In the genomic region with DNA sequence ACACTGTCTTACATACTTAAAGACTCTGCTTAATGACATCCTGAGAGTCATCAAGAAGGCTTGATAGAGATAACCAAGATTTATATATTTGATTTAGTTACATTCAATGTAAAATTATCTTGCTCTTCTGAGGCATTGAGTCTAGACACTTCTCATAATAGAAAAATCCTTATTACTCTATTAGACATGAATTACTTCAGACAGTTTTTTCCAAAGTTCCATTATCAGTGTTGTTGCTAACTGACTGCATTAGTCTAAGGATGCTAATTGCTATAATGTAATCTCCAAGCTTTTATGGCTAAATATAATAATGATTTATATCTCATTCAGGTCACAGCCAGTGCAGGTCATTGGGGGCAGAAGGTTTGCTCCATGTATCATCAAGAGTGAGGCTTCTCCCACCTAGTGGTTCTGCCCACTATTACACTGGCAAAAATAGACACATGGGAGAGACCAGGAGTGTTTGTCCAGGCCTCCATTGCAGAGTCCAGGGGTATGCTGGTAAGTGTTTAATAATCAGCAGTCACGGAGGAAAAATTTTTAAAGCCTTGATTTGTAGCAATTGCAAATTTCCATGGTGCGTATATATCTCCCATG, we compare ENCODE assay signal across 10 cellular contexts.
DNase-seq lines count a peak whose midpoint lies in the region; TF ChIP-seq lines count a peak whose summit lies in the region.
"Had no signal": no experiment of that assay in that cellular context is flagged by ENCODE, and none has a peak within 500 bp of the region (broad histone marks: within the 10 kb centered on the region; RNA-seq: fewer than 3 reads in every experiment).

No MANE protein-coding gene starts in this region.

- peak; percentile 59 for TF ChIP-seq CTCF in choroid plexus epithelial cell (conservative IDR thresholded peaks at IDR 0.05; ENCODE audit: low read depth, low read length)
- peak; percentile 22 for TF ChIP-seq CTCF in smooth muscle cell (IDR thresholded peaks at IDR 0.05; ENCODE audit: borderline replicate concordance, insufficient read depth, poor library complexity, severe bottlenecking)

- H3K36me3 ChIP-seq in smooth muscle cell (ENCODE audit: low read depth): no peaks in the 10 kb centered on the region
- H3K36me3 ChIP-seq: BLaER1 had no signal

- no peaks in the 10 kb centered on the region for H3K27me3 ChIP-seq in smooth muscle cell (ENCODE audit: low read depth)
- H3K27me3 ChIP-seq: BLaER1 had no signal

- no peaks in the 10 kb centered on the region for H3F3A ChIP-seq in smooth muscle cell (ENCODE audit: low read depth)

- no peaks in the 10 kb centered on the region for H3K4me1 ChIP-seq in smooth muscle cell (ENCODE audit: low read depth)

- H3K4me2 ChIP-seq in smooth muscle cell: no peak overlapping the region
- H3K4me2 ChIP-seq: BLaER1 had no signal

- no peak overlapping the region for H3K27ac ChIP-seq in smooth muscle cell (ENCODE audit: low read depth)
- H3K27ac ChIP-seq: BLaER1 had no signal

- H3K4me3 ChIP-seq in choroid plexus epithelial cell (ENCODE audit: low read depth, low read length) (no peak overlapping the region), smooth muscle cell (no peak overlapping the region)
- H3K4me3 ChIP-seq: BLaER1 had no signal

- 53% methylated on average over 2 of the region's 2 CpGs for WGBS in smooth muscle cell (ENCODE audit: low lambda C conversion rate)

- intact Hi-C loops in head of caudate nucleus (cut with DNase I): no loop called here

- H3K9ac ChIP-seq in smooth muscle cell (ENCODE audit: low read depth): no peak overlapping the region
- H3K9ac ChIP-seq: BLaER1 had no signal

- DNase-seq in SHP77 (lab: John Stamatoyannopoulos, UW) (peak; percentile 8 to 10), SHP77 treated with DMSO at 0.1 percent for 48 hours (lab: John Stamatoyannopoulos, UW) (no peak), NCI-H146 treated with DMSO at 0.1 percent for 48 hours (lab: John Stamatoyannopoulos, UW; ENCODE audit: unreplicated experiment) (peak; percentile 3), choroid plexus epithelial cell (ENCODE audit: low read depth) (peak; percentile 33), smooth muscle cell (lab: John Stamatoyannopoulos, UW; ENCODE audit: unreplicated experiment) (no peak), head of caudate nucleus (no peak), RPMI8226 (no peak), SKM-1 treated with dmso at 0.1 percent for 144 hours (lab: John Stamatoyannopoulos, UW; ENCODE audit: unreplicated experiment) (no peak)
- DNase-seq: amniotic stem cell had no signal

- no peaks in the 10 kb centered on the region for H3K9me3 ChIP-seq in smooth muscle cell (replicated peaks; ENCODE audit: low read depth)
- H3K9me3 ChIP-seq: BLaER1 had no signal

- H4K20me1 ChIP-seq in smooth muscle cell (ENCODE audit: low read depth): no peaks in the 10 kb centered on the region
- H4K20me1 ChIP-seq: BLaER1 had no signal

- H3K79me2 ChIP-seq in smooth muscle cell (ENCODE audit: low read depth): no peaks in the 10 kb centered on the region

- no peak overlapping the region for H2AFZ ChIP-seq in smooth muscle cell (ENCODE audit: low read depth)

Comparison
In these comparisons a context has a peak if more than half of its experiments do, and no peak if none do; other contexts are left out.
1. DNase-seq: peak in SHP77 (2 of 2), NCI-H146 treated with DMSO at 0.1 percent for 48 hours (single experiment) and choroid plexus epithelial cell (single experiment); none in SHP77 treated with DMSO at 0.1 percent for 48 hours (single experiment), smooth muscle cell (single experiment), head of caudate nucleus (0 of 42), RPMI8226 (single experiment) and SKM-1 treated with dmso at 0.1 percent for 144 hours (single experiment).